In genomic region chr17:78442648-78443128, GRCh38 we compare ENCODE assay signal across 12 cellular contexts.
DNase-seq lines count a peak whose midpoint lies in the region; ATAC-seq and TF ChIP-seq lines count a peak whose summit lies in the region.
"Had no signal": no experiment of that assay in that cellular context is flagged by ENCODE, and none has a peak within 500 bp of the region (broad histone marks: within the 10 kb centered on the region; RNA-seq: fewer than 3 reads in every experiment).

No MANE protein-coding gene starts in this region.

- ATAC-seq in left lung (peak; percentile 81), HG03025 (IDR thresholded peaks at IDR 0.05; ENCODE audit: low FRiP score, unreplicated experiment) (no peak)
- ATAC-seq: activated T-cell treated with anti-CD3 and anti-CD28 coated beads, Interleukin-2, amount 50 U/mL, for 4 hours had no signal

- H3K36me3 Mint-ChIP-seq in CD4-positive, alpha-beta memory T cell: no peaks in the 10 kb centered on the region

- CTCF ChIA-PET in CD4-positive, alpha-beta memory T cell (lab: Charles Lee; ENCODE audit: partially characterized antibody): no interaction called here

- H3K36me3 ChIP-seq in left lung (no peaks in the 10 kb centered on the region), tibial artery (no peaks in the 10 kb centered on the region)
- H3K36me3 ChIP-seq in CD4-positive, alpha-beta memory T cell (ENCODE audit: insufficient read depth, low read length): no peaks in the 10 kb centered on the region

- no peak overlapping the region for H3K4me3 Mint-ChIP-seq in CD4-positive, alpha-beta memory T cell
- H3K4me3 Mint-ChIP-seq: activated T-cell treated with anti-CD3 and anti-CD28 coated beads, Interleukin-2, amount 50 U/mL, for 4 hours; nephron had no signal

- H3K27ac ChIP-seq in left lung (peak overlapping the region in 1 of 2 donors; percentile 69), tibial artery (no peak overlapping the region)
- no peak overlapping the region for H3K27ac ChIP-seq in CD4-positive, alpha-beta memory T cell (ENCODE audit: low read depth, low read length)

- DNase-seq in MV-4-11 (lab: John Stamatoyannopoulos, UW) (peak; percentile 97), choroid plexus epithelial cell (ENCODE audit: low read depth) (peak; percentile 90), left lung (peak; percentile 91 to 92), tibial artery (peak; percentile 69 to 83), NCI-H524 treated with DMSO at 0.1 percent for 48 hours (lab: John Stamatoyannopoulos, UW) (no peak)
- no peak for DNase-seq in CD4-positive, alpha-beta memory T cell
- DNase-seq: activated T-cell treated with anti-CD3 and anti-CD28 coated beads, Interleukin-2, amount 50 U/mL, for 4 hours; DND-41; NCI-H774; T1000 had no signal

- H3K4me1 ChIP-seq in left lung (peaks cover 0 to 30% of the 10 kb centered on the region in 2 donors), tibial artery (no peaks in the 10 kb centered on the region)
- no peaks in the 10 kb centered on the region for H3K4me1 ChIP-seq in CD4-positive, alpha-beta memory T cell (ENCODE audit: insufficient read depth, low read length)

- H3K9me3 ChIP-seq in left lung (no peaks in the 10 kb centered on the region), tibial artery (no peaks in the 10 kb centered on the region)
- no peaks in the 10 kb centered on the region for H3K9me3 ChIP-seq in CD4-positive, alpha-beta memory T cell (ENCODE audit: control insufficient read depth in 1 of 2, low read length in 2 of 2)

- POLR2A ChIA-PET in CD4-positive, alpha-beta memory T cell (lab: Charles Lee; ENCODE audit: partially characterized antibody): no interaction called here

- H3K27ac Mint-ChIP-seq in CD4-positive, alpha-beta memory T cell: no peak overlapping the region
- H3K27ac Mint-ChIP-seq: nephron had no signal

- peaks cover 0 to 5% (median 3%) of the 10 kb centered on the region in 4 donors for H3K4me1 Mint-ChIP-seq in CD4-positive, alpha-beta memory T cell

- peaks cover 0 to 4% of the 10 kb centered on the region in 2 donors for H3K27me3 ChIP-seq in left lung
- peaks cover 0 to 27% of the 10 kb centered on the region in 2 donors for H3K27me3 ChIP-seq in tibial artery
- no peaks in the 10 kb centered on the region for H3K27me3 ChIP-seq in CD4-positive, alpha-beta memory T cell (ENCODE audit: insufficient read depth, low read length)

- TF ChIP-seq CTCF in choroid plexus epithelial cell (conservative IDR thresholded peaks at IDR 0.05; ENCODE audit: low read depth, low read length) (no peak), left lung (IDR thresholded peaks at IDR 0.05) (no peak), tibial artery (IDR thresholded peaks at IDR 0.05) (no peak)

- H3K4me3 ChIP-seq in choroid plexus epithelial cell (ENCODE audit: low read depth, low read length): no peak overlapping the region
- H3K4me3 ChIP-seq in left lung: no peak overlapping the region
- no peak overlapping the region for H3K4me3 ChIP-seq in tibial artery
- H3K4me3 ChIP-seq in CD4-positive, alpha-beta memory T cell (ENCODE audit: low read length in 2 of 2): no peak overlapping the region

- intact Hi-C loops in left lung (cut with DNase I): no loop called here
- intact Hi-C loops in tibial artery (cut with DNase I; ENCODE audit: low total_unique reads): no loop called here
- intact Hi-C loops in CD4-positive, alpha-beta memory T cell (cut with micrococcal nuclease): no loop called here

- H3K27me3 Mint-ChIP-seq in CD4-positive, alpha-beta memory T cell: no peaks in the 10 kb centered on the region

- H3K9me3 Mint-ChIP-seq in CD4-positive, alpha-beta memory T cell: no peaks in the 10 kb centered on the region
- H3K9me3 Mint-ChIP-seq: activated T-cell treated with anti-CD3 and anti-CD28 coated beads, Interleukin-2, amount 50 U/mL, for 4 hours; nephron had no signal

Comparison
In these comparisons a context has a peak if more than half of its experiments do, and no peak if none do; other contexts are left out.
1. DNase-seq: peak in MV-4-11 (single experiment), choroid plexus epithelial cell (single experiment), left lung (2 of 2) and tibial artery (2 of 2); none in CD4-positive, alpha-beta memory T cell (0 of 5) and NCI-H524 treated with DMSO at 0.1 percent for 48 hours (single experiment).